In the genomic region with DNA sequence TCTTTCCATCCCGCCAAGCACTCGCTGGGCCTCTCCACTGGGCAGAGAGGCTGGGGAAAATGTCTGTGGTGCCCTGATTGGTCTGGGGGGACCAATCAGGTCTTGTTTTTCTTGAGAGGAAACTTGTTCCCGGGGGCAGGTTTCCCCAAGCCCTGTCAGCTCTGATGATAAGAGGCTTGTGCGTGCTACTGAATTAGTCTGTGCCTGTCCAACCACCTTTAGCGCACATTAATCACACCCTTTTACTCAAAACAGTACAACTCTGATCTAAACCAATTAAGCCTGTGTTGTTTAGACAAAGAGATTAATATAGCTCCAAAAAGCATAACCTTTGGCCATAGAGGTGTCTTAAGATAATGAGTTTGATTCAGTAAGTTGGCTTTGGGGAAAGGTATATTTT, we compare ENCODE assay signal across 18 cellular contexts.
"Had no signal": no experiment of that assay in that cellular context is flagged by ENCODE, and none has a peak within 500 bp of the region (broad histone marks: within the 10 kb centered on the region; RNA-seq: fewer than 3 reads in every experiment).

No MANE protein-coding gene starts in this region.

- H3K27me3 Mint-ChIP-seq: activated naive CD8-positive, alpha-beta T cell treated with anti-CD3 and anti-CD28 coated beads, Interleukin-2, amount 50 U/mL, for 24 hours had no signal

- H3K4me3 Mint-ChIP-seq: activated naive CD8-positive, alpha-beta T cell treated with anti-CD3 and anti-CD28 coated beads, Interleukin-2, amount 50 U/mL, for 24 hours; dendritic cell treated with granulocyte-macrophage colony-stimulating factor and Interleukin-4, amounts not matched to agents 40 ng/mL and 50 ng/mL, for 4 days; naive B cell; type B pancreatic cell had no signal

- H3K27ac Mint-ChIP-seq: activated naive CD8-positive, alpha-beta T cell treated with anti-CD3 and anti-CD28 coated beads, Interleukin-2, amount 50 U/mL, for 24 hours; dendritic cell treated with granulocyte-macrophage colony-stimulating factor and Interleukin-4, amounts not matched to agents 40 ng/mL and 50 ng/mL, for 4 days; naive B cell; type B pancreatic cell had no signal

- DNase-seq: activated CD4-positive, alpha-beta T cell treated with anti-CD3 and anti-CD28 coated beads, Interleukin-2, amount 50 U/mL, for 4 hours; activated gamma-delta T cell treated with Interleukin-2 at 50 U/mL for 16 hours; activated naive CD8-positive, alpha-beta T cell treated with anti-CD3 and anti-CD28 coated beads, Interleukin-2, amount 50 U/mL, for 24 hours; activated T-cell treated with anti-CD3 and anti-CD28 coated beads, Interleukin-2, amount 50 U/mL, for 48 hours; aorta; cerebellar nuclear complex; effector memory CD4-positive, alpha-beta T cell; head of caudate nucleus; islet precursor cell; naive B cell; occipital lobe; stimulated activated CD4-positive, alpha-beta T cell treated with anti-CD3 and anti-CD28 coated beads, Interleukin-15, amount 100 ng/mL, for 24 hours; stimulated activated CD4-positive, alpha-beta T cell treated with anti-CD3 and anti-CD28 coated beads, Interleukin-4, amount 100 ng/mL, for 24 hours; stimulated activated naive CD4-positive, alpha-beta T cell treated with Interleukin-2 at 50 U/mL for 16 hours had no signal

- ATAC-seq: activated naive CD8-positive, alpha-beta T cell treated with anti-CD3 and anti-CD28 coated beads, Interleukin-2, amount 50 U/mL, for 24 hours had no signal

- H3K4me3 ChIP-seq: skin epidermis had no signal

- H3K36me3 Mint-ChIP-seq: naive B cell, type B pancreatic cell had no signal

- H3K27ac ChIP-seq: epithelial cell of prostate had no signal

- H3K9me3 Mint-ChIP-seq: activated naive CD8-positive, alpha-beta T cell treated with anti-CD3 and anti-CD28 coated beads, Interleukin-2, amount 50 U/mL, for 24 hours; dendritic cell treated with granulocyte-macrophage colony-stimulating factor and Interleukin-4, amounts not matched to agents 40 ng/mL and 50 ng/mL, for 4 days; naive B cell had no signal
